1 cellular context compared by ENCODE assay signal in genomic region chr2:46268986-46269385, GRCh38.
A peak's percentile ranks its signal among the peaks of the same experiment; 100 is the strongest.
TF ChIP-seq lines count a peak whose summit lies in the region.

No MANE protein-coding gene starts in this region.

TF ChIP-seq in K562, 482 proteins besides CTCF, POLR2A, EP300 and RAD21:
- 0 out of 2 replicates have a peak, but pooled peaks have one; percentile 68 for TF ChIP-seq ZNF766 (CRISPR knock-in tag; conservative IDR thresholded peaks at IDR 0.05)
- TF ChIP-seq POLR2H (tag; IDR thresholded peaks at IDR 0.05; ENCODE audit: low read depth) = no peak
- TF ChIP-seq ADNP (tag; IDR thresholded peaks at IDR 0.05) = no peak
